Comparison of ENCODE assay signal across 1 cellular context in the genomic region with DNA sequence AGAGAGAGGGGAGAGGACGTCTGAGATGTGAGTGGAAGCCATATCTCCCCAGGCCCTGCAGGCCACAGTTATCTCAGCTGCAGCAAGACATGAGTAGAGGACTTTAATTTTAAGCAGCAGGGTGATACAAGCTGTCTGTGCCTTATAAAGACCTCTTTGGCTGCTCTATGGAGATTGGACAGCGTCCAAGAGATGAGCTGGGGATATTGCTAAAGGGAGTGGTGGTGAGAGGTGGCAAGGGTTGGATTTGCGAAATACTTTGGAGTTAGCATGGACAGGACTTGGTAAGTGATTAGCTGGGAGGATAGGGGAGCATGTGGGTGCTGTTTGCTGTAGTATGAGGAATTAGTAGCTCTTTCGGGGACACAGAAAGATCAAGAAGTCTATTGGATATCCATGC.
A peak's percentile ranks its signal among the peaks of the same experiment; 100 is the strongest.
TF ChIP-seq lines count a peak whose summit lies in the region.

No MANE protein-coding gene starts in this region.

TF ChIP-seq in IMR-90, 13 proteins besides CTCF, POLR2A, EP300 and RAD21:
- TF ChIP-seq CEBPB (IDR thresholded peaks at IDR 0.05; ENCODE audit: low read depth, low read length) (peak; percentile 22; the same call in 1 of the 2 replicates), ELK1 (IDR thresholded peaks at IDR 0.05; ENCODE audit: borderline replicate concordance, low read depth, low read length) (no peak)
